1 cellular context compared by ENCODE assay signal in the genomic region with DNA sequence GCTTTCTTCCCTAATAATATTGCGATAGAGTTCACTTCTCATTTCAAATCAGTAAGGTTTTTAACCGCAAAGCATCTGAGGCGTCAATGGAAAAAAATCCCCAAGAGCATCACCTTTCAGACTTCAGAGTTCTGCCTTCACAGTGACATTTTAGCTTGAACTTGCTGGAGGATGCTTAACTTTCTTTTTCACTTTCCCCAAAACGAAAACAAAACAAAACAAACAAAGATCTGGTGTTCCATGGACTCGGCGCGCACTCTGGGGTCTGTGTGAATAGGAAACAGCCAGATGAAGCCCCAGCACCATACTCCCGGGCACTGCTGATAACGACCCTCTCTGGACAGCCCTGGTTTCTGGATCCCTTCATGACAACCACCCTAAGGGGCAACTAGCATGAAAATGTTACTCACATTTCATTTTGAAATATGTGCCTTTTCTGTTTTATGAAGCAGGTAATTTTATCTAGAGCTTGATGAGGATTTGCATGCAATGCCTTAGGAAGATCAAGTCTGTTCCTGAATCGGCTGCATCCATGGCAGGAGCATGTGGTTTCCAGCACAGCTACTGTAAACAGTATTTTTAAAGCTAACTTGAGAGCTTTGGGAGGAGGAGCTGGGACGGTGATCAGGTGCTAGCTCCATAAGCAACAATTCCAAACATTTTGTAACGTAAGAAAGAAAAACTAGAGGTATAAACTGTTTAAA.
A peak's percentile ranks its signal among the peaks of the same experiment; 100 is the strongest.
TF ChIP-seq lines count a peak whose summit lies in the region.

No MANE protein-coding gene starts in this region.

TF ChIP-seq in H1, 55 proteins besides CTCF, POLR2A, EP300 and RAD21 (continued from another document):
- TF ChIP-seq, protein P1, sequence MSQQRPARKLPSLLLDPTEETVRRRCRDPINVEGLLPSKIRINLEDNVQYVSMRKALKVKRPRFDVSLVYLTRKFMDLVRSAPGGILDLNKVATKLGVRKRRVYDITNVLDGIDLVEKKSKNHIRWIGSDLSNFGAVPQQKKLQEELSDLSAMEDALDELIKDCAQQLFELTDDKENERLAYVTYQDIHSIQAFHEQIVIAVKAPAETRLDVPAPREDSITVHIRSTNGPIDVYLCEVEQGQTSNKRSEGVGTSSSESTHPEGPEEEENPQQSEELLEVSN (IDR thresholded peaks at IDR 0.05): no peak
- no peak for TF ChIP-seq GABPA (IDR thresholded peaks at IDR 0.05; ENCODE audit: borderline replicate concordance, insufficient read depth, low read length)
- TF ChIP-seq SP4 (IDR thresholded peaks at IDR 0.05; ENCODE audit: low read length): no peak
- peak; percentile 27 for TF ChIP-seq ASH2L (IDR thresholded peaks at IDR 0.05; ENCODE audit: low read length)
